12 cellular contexts compared by ENCODE assay signal in the genomic region with DNA sequence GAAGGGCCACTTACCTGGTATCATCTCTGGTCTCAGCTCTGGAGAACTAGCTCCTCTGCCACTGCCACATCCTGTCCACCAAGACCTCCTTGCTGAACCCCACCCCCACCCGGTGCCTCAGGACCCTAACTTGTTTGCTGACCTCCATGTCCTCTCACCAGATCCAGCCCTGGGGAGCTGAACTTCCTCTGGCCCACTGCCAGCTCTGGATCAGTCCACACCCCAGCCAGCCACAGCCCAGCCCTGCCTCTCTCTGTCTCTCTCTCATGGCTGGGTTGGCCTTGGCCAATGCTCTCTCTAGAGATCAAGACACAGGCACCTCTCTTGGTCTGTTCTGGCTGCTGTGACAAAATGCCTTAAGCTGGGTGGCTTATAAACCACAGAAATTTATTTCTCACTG. TPM values are rescaled to one million over a fixed set of nuclear protein-coding genes. Genes with fewer than 3 reads are reported as not detected.
DNase-seq lines count a peak whose midpoint lies in the region; ATAC-seq and TF ChIP-seq lines count a peak whose summit lies in the region.
"Not testable (repeated sequence)": the region's sequence is repeated elsewhere in the genome, so short reads cannot be mapped to it uniquely, and the experiment has no call there.
"Had no signal": no experiment of that assay in that cellular context is flagged by ENCODE, and none has a peak within 500 bp of the region (broad histone marks: within the 10 kb centered on the region; RNA-seq: fewer than 3 reads in every experiment).

No MANE protein-coding gene starts in this region.

- intact Hi-C loops in left cardiac atrium (cut with DNase I); left colon (cut with DNase I, micrococcal nuclease): not testable (repeated sequence)

- H3K4me1 Mint-ChIP-seq in stimulated activated effector memory CD8-positive, alpha-beta T cell treated with anti-CD3 and anti-CD28 coated beads, Interleukin-12 subunit alpha, Interleukin-12 subunit beta, amount 100 ng/mL, for 72 hours, result not testable (repeated sequence)

- not testable (repeated sequence) for H3K4me1 ChIP-seq in RWPE2 (ENCODE audit: insufficient read depth, poor library complexity, severe bottlenecking); upper lobe of left lung

- ATAC-seq in RWPE2 (ENCODE audit: low read depth) (peak; percentile 45; the same call in 1 of the 3 replicates), esophagus mucosa (peak; percentile 64), left cardiac atrium (peak; percentile 22 to 60), left colon (peak; percentile 81), upper lobe of left lung (ENCODE audit: low FRiP score in 2 of 2) (peak; percentile 13 to 34)
- peak; percentile 44 for ATAC-seq in stimulated activated effector memory CD8-positive, alpha-beta T cell treated with anti-CD3 and anti-CD28 coated beads, Interleukin-12 subunit alpha, Interleukin-12 subunit beta, amount 100 ng/mL, for 72 hours

- not testable (repeated sequence) for DNase-seq in RWPE2 (ENCODE audit: low spot score); left cardiac atrium; stimulated activated effector memory CD8-positive, alpha-beta T cell treated with anti-CD3 and anti-CD28 coated beads, Interleukin-12 subunit alpha, Interleukin-12 subunit beta, amount 100 ng/mL, for 72 hours (ENCODE audit: low spot score in 2 of 2); upper lobe of left lung
- DNase-seq in left colon (peak in 1 of 2 donors; percentile 48), mesenteric fat pad (ENCODE audit: low spot score) (peak; percentile 16)

- H3K9me3 Mint-ChIP-seq in stimulated activated effector memory CD8-positive, alpha-beta T cell treated with anti-CD3 and anti-CD28 coated beads, Interleukin-12 subunit alpha, Interleukin-12 subunit beta, amount 100 ng/mL, for 72 hours, result not testable (repeated sequence)

- H3K36me3 Mint-ChIP-seq in stimulated activated effector memory CD8-positive, alpha-beta T cell treated with anti-CD3 and anti-CD28 coated beads, Interleukin-12 subunit alpha, Interleukin-12 subunit beta, amount 100 ng/mL, for 72 hours, result not testable (repeated sequence)

- H3K27me3 ChIP-seq in RWPE2 (ENCODE audit: insufficient read depth, poor library complexity, severe bottlenecking); upper lobe of left lung: not testable (repeated sequence)

- H3K36me3 ChIP-seq in RWPE2 (ENCODE audit: low read depth); upper lobe of left lung: not testable (repeated sequence)

- H3K9me3 ChIP-seq in RWPE2 (ENCODE audit: severe bottlenecking); upper lobe of left lung: not testable (repeated sequence)

- H3K27ac Mint-ChIP-seq in stimulated activated effector memory CD8-positive, alpha-beta T cell treated with anti-CD3 and anti-CD28 coated beads, Interleukin-12 subunit alpha, Interleukin-12 subunit beta, amount 100 ng/mL, for 72 hours, result not testable (repeated sequence)

- not testable (repeated sequence) for H3K4me3 Mint-ChIP-seq in stimulated activated effector memory CD8-positive, alpha-beta T cell treated with anti-CD3 and anti-CD28 coated beads, Interleukin-12 subunit alpha, Interleukin-12 subunit beta, amount 100 ng/mL, for 72 hours

- H3K27ac ChIP-seq in RWPE2 (ENCODE audit: poor library complexity, severe bottlenecking); upper lobe of left lung: not testable (repeated sequence)

- TF ChIP-seq EP300 in upper lobe of left lung (IDR thresholded peaks at IDR 0.05), result not testable (repeated sequence)

- no CpG with 5 or more reads among the region's 1 CpG for WGBS in upper lobe of left lung, 2 donors

- not testable (repeated sequence) for H3K4me3 ChIP-seq in RWPE2 (ENCODE audit: severe bottlenecking); upper lobe of left lung

- not testable (repeated sequence) for TF ChIP-seq CTCF in RWPE2 (IDR thresholded peaks at IDR 0.05; ENCODE audit: poor library complexity, severe bottlenecking); upper lobe of left lung (IDR thresholded peaks at IDR 0.05)

- TF ChIP-seq POLR2A in upper lobe of left lung (IDR thresholded peaks at IDR 0.05), result not testable (repeated sequence)

RNA-seq across cellular contexts. Expression of a gene that starts 14.4 kb away (rescaled TPM):
- total RNA-seq in esophagus mucosa (0.32 TPM), left cardiac atrium (under 1 TPM in 1 of 2 donors, not detected in 1; 0.58 TPM), left colon (1 to 10 TPM; 3.1 to 9.5 TPM), mesenteric fat pad (not detected), upper lobe of left lung (1 to 10 TPM in 1 of 6 donors, under 1 TPM in 1, not detected in 4; 0.69 to 3.3 TPM)
- total RNA-seq: A673; CD4-positive, alpha-beta memory T cell; Daoy; GM23248; H4 had no signal

Comparison
In these comparisons a context has a peak if more than half of its experiments do, and no peak if none do; other contexts are left out.
1. ATAC-seq: peak in every context shown above with its lines; median percentile 81 in left colon; 64 in esophagus mucosa; 45 in RWPE2; 44 in stimulated activated effector memory CD8-positive, alpha-beta T cell treated with anti-CD3 and anti-CD28 coated beads, Interleukin-12 subunit alpha, Interleukin-12 subunit beta, amount 100 ng/mL, for 72 hours; 41 in left cardiac atrium; 24 in upper lobe of left lung.